In genomic region chr6:85641916-85642773, GRCh38 we compare ENCODE assay signal across 1 cellular context.
A peak's percentile ranks its signal among the peaks of the same experiment; 100 is the strongest.
TF ChIP-seq lines count a peak whose summit lies in the region.

No MANE protein-coding gene starts in this region.

TF ChIP-seq in H1, 55 proteins besides CTCF, POLR2A, EP300 and RAD21:
- TF ChIP-seq ATF3 (IDR thresholded peaks at IDR 0.05; ENCODE audit: insufficient read depth, low read depth, low read length) = no peak
- peak; percentile 6 for TF ChIP-seq KDM4A (IDR thresholded peaks at IDR 0.05; ENCODE audit: low read depth, low read length, severe bottlenecking)
- no peak for TF ChIP-seq KDM5A (IDR thresholded peaks at IDR 0.05; ENCODE audit: low read length)
- TF ChIP-seq POLR2AphosphoS5 (IDR thresholded peaks at IDR 0.05; ENCODE audit: low read depth, low read length) = peak; percentile 12
- TF ChIP-seq MAFK (IDR thresholded peaks at IDR 0.05; ENCODE audit: low read depth, low read length) = no peak
- TF ChIP-seq YY1 (IDR thresholded peaks at IDR 0.05; ENCODE audit: low read depth, low read length) = no peak
- no peak for TF ChIP-seq GTF2F1 (IDR thresholded peaks at IDR 0.05; ENCODE audit: borderline replicate concordance, low read depth, low read length)
- no peak for TF ChIP-seq SP2 (IDR thresholded peaks at IDR 0.05; ENCODE audit: low read length)
- no peak; the same call in 1 of the 2 replicates for TF ChIP-seq PHF8 (conservative IDR thresholded peaks at IDR 0.05; ENCODE audit: low read depth, low read length)
- no peak for TF ChIP-seq FOSL1 (IDR thresholded peaks at IDR 0.05; ENCODE audit: insufficient read depth, low read depth, low read length)
- TF ChIP-seq CHD2 (IDR thresholded peaks at IDR 0.05; ENCODE audit: low read length) = no peak
- TF ChIP-seq GABPA (IDR thresholded peaks at IDR 0.05; ENCODE audit: borderline replicate concordance, insufficient read depth, low read length) = no peak
- TF ChIP-seq SAP30 (IDR thresholded peaks at IDR 0.05; ENCODE audit: insufficient read depth, insufficient replicate concordance, low read length) = peak; percentile 53
- no peak for TF ChIP-seq BCL11A (IDR thresholded peaks at IDR 0.05; ENCODE audit: low read depth in 2 of 2, low read length in 2 of 2)
- TF ChIP-seq SRF (IDR thresholded peaks at IDR 0.05; ENCODE audit: low read depth, low read length) = no peak
- TF ChIP-seq NRF1 (IDR thresholded peaks at IDR 0.05; ENCODE audit: low read depth, low read length) = no peak
- peak; percentile 25 to 49; a peak in 2 of 4 replicates for TF ChIP-seq SIN3A (conservative IDR thresholded peaks at IDR 0.05 in 1 of 2, IDR thresholded peaks at IDR 0.05 in 1 of 2; ENCODE audit: low read depth in 1 of 2, low read length in 2 of 2)
- peak; percentile 60 for TF ChIP-seq TAF7 (optimal IDR thresholded peaks at IDR 0.05; ENCODE audit: borderline replicate concordance, low read depth, low read length)
- no peak for TF ChIP-seq HDAC6 (IDR thresholded peaks at IDR 0.05; ENCODE audit: low read depth, low read length)
- peak; percentile 83 for TF ChIP-seq MAX (IDR thresholded peaks at IDR 0.05)
- TF ChIP-seq TAF1 (IDR thresholded peaks at IDR 0.05; ENCODE audit: low read depth, low read length) = no peak
- TF ChIP-seq TBP (IDR thresholded peaks at IDR 0.05; ENCODE audit: low read depth, low read length) = peak; percentile 52
- 0 out of 4 replicates have a peak, but pooled peaks of 1 of the 2 experiments have one; percentile 22 for TF ChIP-seq HDAC2 (IDR thresholded peaks at IDR 0.05; ENCODE audit: borderline replicate concordance in 1 of 2, low read depth in 2 of 2, low read length in 2 of 2)
- no peak for TF ChIP-seq ZNF274 (IDR thresholded peaks at IDR 0.05; ENCODE audit: borderline replicate concordance, extremely low read depth, low read length)
TF ChIP-seq in H1: peak in this region for 8.
